8 cellular contexts compared by ENCODE assay signal in the genomic region with DNA sequence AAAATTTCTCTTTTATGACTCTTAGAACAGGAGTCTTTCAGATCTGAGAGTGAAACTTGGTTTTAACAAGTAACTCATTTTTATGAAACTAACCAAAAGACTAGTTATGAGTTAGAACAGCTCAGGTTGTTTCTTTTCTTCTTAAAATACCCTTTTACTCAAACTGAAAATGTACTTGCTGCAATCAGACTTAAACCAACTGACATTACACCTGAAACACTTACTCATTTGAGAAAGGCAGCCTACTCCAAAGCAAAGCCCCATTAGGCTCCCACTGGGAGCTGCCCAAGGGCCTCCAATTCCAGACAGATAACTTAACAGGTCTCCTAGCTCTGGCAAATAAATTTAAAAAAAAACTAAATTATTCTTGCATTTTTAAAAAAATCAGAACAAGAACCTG. TPM values are rescaled to one million over a fixed set of nuclear protein-coding genes. Genes with fewer than 3 reads are reported as not detected.
DNase-seq lines count a peak whose midpoint lies in the region; ATAC-seq, FAIRE-seq and TF ChIP-seq lines count a peak whose summit lies in the region.

No MANE protein-coding gene starts in this region.

- H3K4me1 Mint-ChIP-seq in neural crest cell = peaks cover 28% of the 10 kb centered on the region

- peak; percentile 91 to 95 for TF ChIP-seq EP300 in GM12878 (IDR thresholded peaks at IDR 0.05; ENCODE audit: borderline replicate concordance in 1 of 2, control insufficient read depth in 1 of 2, low read depth in 2 of 2, low read length in 2 of 2)

- H3K36me3 ChIP-seq in cardiac muscle cell = no peaks in the 10 kb centered on the region
- H3K36me3 ChIP-seq in GM12878 (ENCODE audit: control insufficient read depth in 2 of 2, insufficient read depth in 2 of 2, low read length in 1 of 2) = no peaks in the 10 kb centered on the region

- DNase-seq in cardiac muscle cell (ENCODE audit: low read depth in 1 of 2, low spot score in 1 of 2) = peak in 1 of 2 donors; percentile 46
- no peak for DNase-seq in left cardiac atrium
- peak; percentile 74 for DNase-seq in GM12878 (ENCODE audit: low read depth, low spot score)
- DNase-seq in neural crest cell (ENCODE audit: low read depth, low spot score) = no peak
- no peak for DNase-seq in RCC 7860 (ENCODE audit: low spot score)
- DNase-seq in SW480 (ENCODE audit: low spot score) = no peak
- DNase-seq in NOMO-1 treated with dmso at 0.1 percent for 144 hours (lab: John Stamatoyannopoulos, UW; ENCODE audit: unreplicated experiment) = no peak

- H3K4me3 ChIP-seq in cardiac muscle cell = peak overlapping the region; percentile 4
- peak overlapping the region; percentile 65 for H3K4me3 ChIP-seq in GM12878

- no peak for TF ChIP-seq POLR2A in GM12878 (IDR thresholded peaks at IDR 0.05; ENCODE audit: low read depth, low read length)

- no peak overlapping the region for H3K27ac Mint-ChIP-seq in neural crest cell (ENCODE audit: unreplicated experiment)

- no peaks in the 10 kb centered on the region; the same call in 1 of the 2 replicates for H4K20me1 ChIP-seq in GM12878 (ENCODE audit: control insufficient read depth, insufficient read depth)

- H2AFZ ChIP-seq in GM12878 (ENCODE audit: control insufficient read depth, low read depth, low read length) = no peak overlapping the region

- H3K27me3 Mint-ChIP-seq in neural crest cell (ENCODE audit: low read depth) = peaks cover 39% of the 10 kb centered on the region

- H3K27ac ChIP-seq in cardiac muscle cell (peak overlapping the region; percentile 80), GM12878 (ENCODE audit: control insufficient read depth, insufficient read depth) (peak overlapping the region; percentile 89)

- RAD21 ChIA-PET in GM12878 (lab: Charles Lee; ENCODE audit: unreplicated experiment) = interaction anchor here (0.6 to 2.7 kb wide), 9 partner anchors 10 to 593 kb away, joined by 3 to 14 read pairs (median 4); no protein-coding TSS in a partner anchor

- peaks cover 19% of the 10 kb centered on the region for H3K4me1 ChIP-seq in cardiac muscle cell (ENCODE audit: low read depth)
- H3K4me1 ChIP-seq in GM12878 (ENCODE audit: control insufficient read depth, insufficient read depth, low read length) = peaks cover 20% of the 10 kb centered on the region

- H3K79me2 ChIP-seq in GM12878 (ENCODE audit: control insufficient read depth, insufficient read depth, low read length) = peaks cover 63% of the 10 kb centered on the region

- peak; percentile 95 for FAIRE-seq in GM12878 (lab: Jason Lieb, UNC)
- FAIRE-seq in RCC 7860 (lab: Jason Lieb, UNC) = no peak

- SMC1A ChIA-PET in GM12878 (lab: Charles Lee; ENCODE audit: uncharacterized antibody, unreplicated experiment) = interaction anchor here (0.7 to 4.4 kb wide), 9 partner anchors 10 to 218 kb away, joined by 3 to 20 read pairs (median 3); no protein-coding TSS in a partner anchor

- no TSS peak for BruUV-seq in GM12878 (replicated peaks; lab: Mats Ljungman, UMichigan)

- in situ Hi-C loops in GM12878 (cut with MboI) = loop anchor here (5.0 kb wide), 2 partner anchors 146 to 216 kb away; no protein-coding TSS in a partner anchor

- ATAC-seq in left cardiac atrium = no peak
- peak; percentile 34 for ATAC-seq in HG03280 (IDR thresholded peaks at IDR 0.05; ENCODE audit: unreplicated experiment)
- peak; percentile 40 for ATAC-seq in GM12878

- peaks cover 2% of the 10 kb centered on the region for H3K9me3 Mint-ChIP-seq in neural crest cell

- CTCF ChIA-PET in GM12878 (lab: Yijun Ruan, JAX) = interaction anchor here (1.1 kb wide), 1 partner anchor 115 kb away, joined by 3 read pairs; no protein-coding TSS in a partner anchor

- peaks cover 5% of the 10 kb centered on the region for H3K36me3 Mint-ChIP-seq in neural crest cell (ENCODE audit: low read depth)

- H3K9me3 ChIP-seq in cardiac muscle cell (ENCODE audit: low read depth) (no peaks in the 10 kb centered on the region), GM12878 (replicated peaks; ENCODE audit: control insufficient read depth, insufficient read depth, low read length) (no peaks in the 10 kb centered on the region)

- TF ChIP-seq RAD21 in GM12878 (IDR thresholded peaks at IDR 0.05; ENCODE audit: insufficient read depth, low read depth, low read length) = no peak

- peak overlapping the region; percentile 93 for H3K4me3 Mint-ChIP-seq in neural crest cell

- peak overlapping the region; percentile 80 for H3K9ac ChIP-seq in GM12878 (ENCODE audit: control insufficient read depth, insufficient read depth, low read length)

- POLR2A ChIA-PET in GM12878 (lab: Charles Lee) = interaction anchor here (0.7 kb wide), 1 partner anchor 32 kb away, joined by 3 read pairs; no protein-coding TSS in a partner anchor

- peak overlapping the region; percentile 91 for H3K4me2 ChIP-seq in GM12878 (ENCODE audit: control insufficient read depth, insufficient read depth)

- intact Hi-C loops in left cardiac atrium (cut with DNase I) = loop anchor here (10.0 kb wide), 3 partner anchors 98 to 178 kb away; no protein-coding TSS in a partner anchor
- intact Hi-C loops in GM12878 (cut with micrococcal nuclease; ENCODE audit: unreplicated experiment) = loop anchor here (1.0 to 5.0 kb wide), 5 partner anchors 32 to 241 kb away; no protein-coding TSS in a partner anchor

- H3K27me3 ChIP-seq in cardiac muscle cell (no peaks in the 10 kb centered on the region), GM12878 (replicated peaks in 1 of 2; ENCODE audit: control insufficient read depth in 2 of 2, insufficient read depth in 2 of 2, low read length in 1 of 2) (no peaks in the 10 kb centered on the region)

- no peak for TF ChIP-seq CTCF in cardiac muscle cell (IDR thresholded peaks at IDR 0.05; ENCODE audit: low read depth, low read length)
- no peak for TF ChIP-seq CTCF in GM12878 (IDR thresholded peaks at IDR 0.05 in 2 of 3, conservative IDR thresholded peaks at IDR 0.05 in 1 of 3; ENCODE audit: control insufficient read depth in 2 of 3, extremely low read depth in 1 of 3, insufficient read depth in 1 of 3, low read depth in 3 of 3, low read length in 3 of 3)
- no peak for TF ChIP-seq CTCF in neural crest cell (conservative IDR thresholded peaks at IDR 0.05)

TF ChIP-seq in GM12878, 131 proteins besides CTCF, POLR2A, EP300 and RAD21 (continues in another document):
- TF ChIP-seq CHD2 (IDR thresholded peaks at IDR 0.05; ENCODE audit: borderline replicate concordance, low read depth, low read length) (peak; percentile 56; the same call in 1 of the 2 replicates), GABPA (IDR thresholded peaks at IDR 0.05; ENCODE audit: low read depth) (peak; percentile 54; the same call in 1 of the 2 replicates), ZNF274 (IDR thresholded peaks at IDR 0.05; ENCODE audit: insufficient read depth, insufficient read length) (no peak), BRCA1 (IDR thresholded peaks at IDR 0.05; ENCODE audit: low read depth, low read length) (no peak), FOS (IDR thresholded peaks at IDR 0.05; ENCODE audit: borderline replicate concordance, extremely low read depth, insufficient read length) (no peak), CREM (IDR thresholded peaks at IDR 0.05; ENCODE audit: low read depth) (peak; percentile 79), YBX1 (IDR thresholded peaks at IDR 0.05) (no peak), KDM1A (IDR thresholded peaks at IDR 0.05; ENCODE audit: borderline replicate concordance) (no peak), TARDBP (IDR thresholded peaks at IDR 0.05; ENCODE audit: borderline replicate concordance) (no peak), ASH2L (IDR thresholded peaks at IDR 0.05; ENCODE audit: borderline replicate concordance, low read depth) (no peak; the same call in 1 of the 2 replicates), NFIC (IDR thresholded peaks at IDR 0.05; ENCODE audit: low read depth, low read length) (peak; percentile 97), JUNB (IDR thresholded peaks at IDR 0.05) (peak; percentile 99)
- TF ChIP-seq, protein P1, sequence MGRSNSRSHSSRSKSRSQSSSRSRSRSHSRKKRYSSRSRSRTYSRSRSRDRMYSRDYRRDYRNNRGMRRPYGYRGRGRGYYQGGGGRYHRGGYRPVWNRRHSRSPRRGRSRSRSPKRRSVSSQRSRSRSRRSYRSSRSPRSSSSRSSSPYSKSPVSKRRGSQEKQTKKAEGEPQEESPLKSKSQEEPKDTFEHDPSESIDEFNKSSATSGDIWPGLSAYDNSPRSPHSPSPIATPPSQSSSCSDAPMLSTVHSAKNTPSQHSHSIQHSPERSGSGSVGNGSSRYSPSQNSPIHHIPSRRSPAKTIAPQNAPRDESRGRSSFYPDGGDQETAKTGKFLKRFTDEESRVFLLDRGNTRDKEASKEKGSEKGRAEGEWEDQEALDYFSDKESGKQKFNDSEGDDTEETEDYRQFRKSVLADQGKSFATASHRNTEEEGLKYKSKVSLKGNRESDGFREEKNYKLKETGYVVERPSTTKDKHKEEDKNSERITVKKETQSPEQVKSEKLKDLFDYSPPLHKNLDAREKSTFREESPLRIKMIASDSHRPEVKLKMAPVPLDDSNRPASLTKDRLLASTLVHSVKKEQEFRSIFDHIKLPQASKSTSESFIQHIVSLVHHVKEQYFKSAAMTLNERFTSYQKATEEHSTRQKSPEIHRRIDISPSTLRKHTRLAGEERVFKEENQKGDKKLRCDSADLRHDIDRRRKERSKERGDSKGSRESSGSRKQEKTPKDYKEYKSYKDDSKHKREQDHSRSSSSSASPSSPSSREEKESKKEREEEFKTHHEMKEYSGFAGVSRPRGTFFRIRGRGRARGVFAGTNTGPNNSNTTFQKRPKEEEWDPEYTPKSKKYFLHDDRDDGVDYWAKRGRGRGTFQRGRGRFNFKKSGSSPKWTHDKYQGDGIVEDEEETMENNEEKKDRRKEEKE (IDR thresholded peaks at IDR 0.05) = no peak

RNA-seq across cellular contexts. Expression of gene FOXO1, which starts 3.6 kb away (rescaled TPM):
- total RNA-seq in cardiac muscle cell (6.8 and 10.5 TPM in 2 replicates), left cardiac atrium (10 to 100 TPM; 22.9 to 31.5 TPM), GM12878 (2014; rRNA removed) (0.65 and 0.96 TPM in 2 replicates), GM12878 (2014; rRNA removed; fragmentation: Illumina TruSeq; extraction: Trizol) (0.88 and 1.1 TPM in 2 replicates), GM12878 (2021) (1.6 and 2.4 TPM in 2 replicates), neural crest cell (8.9 and 10.8 TPM in 2 replicates)
- polyA plus RNA-seq in cardiac muscle cell (14.0 and 24.9 TPM in 2 replicates), GM12878 (2011; rRNA removed) (7.0 and 8.3 TPM in 2 replicates), GM12878 (2014; fragmentation: Illumina TruSeq; extraction: Trizol) (1.4 and 1.6 TPM in 2 replicates), GM12878 (2014; fragmentation: Nextera tagmentation; extraction: Ambion mirVana) (under 1 TPM; 0.64 to 0.72 TPM), GM12878 (2014; rRNA removed) (0.70 TPM in 2 replicates), GM12878 (2016; fragmentation: Nextera tagmentation; extraction: Ambion mirVana) (under 1 TPM; 0.58 to 0.79 TPM)
- total RNA-seq in GM12878 (2013; cell fraction: nucleolus; rRNA removed) = 11.4 and 11.6 TPM in 2 replicates
- polyA plus RNA-seq in GM12878 (2011; ENCODE audit: low read depth) = 4.7 TPM
- polyA plus RNA-seq in GM12878 (2011; cell fraction: cytosol; rRNA removed) = 7.5 and 8.5 TPM in 2 replicates
- polyA plus RNA-seq in GM12878 (2011; cell fraction: nucleus; rRNA removed) = 6.3 and 8.8 TPM in 2 replicates
- 5.2 and 6.1 TPM in 2 replicates for polyA plus RNA-seq in GM12878 (2012)
- 20.9 and 28.1 TPM in 2 replicates for polyA minus RNA-seq in GM12878 (2011; rRNA and poly(A)+ RNA removed)
- polyA minus RNA-seq in GM12878 (2011; cell fraction: cytosol; rRNA and poly(A)+ RNA removed) = 11.6 and 15.6 TPM in 2 replicates
- polyA minus RNA-seq in GM12878 (2011; cell fraction: nucleus; rRNA and poly(A)+ RNA removed) = 9.1 and 21.0 TPM in 2 replicates

Comparison
In these comparisons a context has a peak if more than half of its experiments do, and no peak if none do; other contexts are left out.
1. ATAC-seq: peak in HG03280 (single experiment) and GM12878 (single experiment); none in left cardiac atrium (0 of 2).